20 cellular contexts compared by ENCODE assay signal in genomic region chr2:232418056-232418455, GRCh38. TPM values are rescaled to one million over a fixed set of nuclear protein-coding genes. Genes with fewer than 3 reads are reported as not detected.
DNase-seq lines count a peak whose midpoint lies in the region; ATAC-seq and TF ChIP-seq lines count a peak whose summit lies in the region.
"Had no signal": no experiment of that assay in that cellular context is flagged by ENCODE, and none has a peak within 500 bp of the region (broad histone marks: within the 10 kb centered on the region; RNA-seq: fewer than 3 reads in every experiment).

No MANE protein-coding gene starts in this region.

- no peak overlapping the region for H3K27ac ChIP-seq in osteoblast (ENCODE audit: low read depth, low read length)
- H3K27ac ChIP-seq: HL-60, upper lobe of left lung had no signal

- H3K27me3 ChIP-seq in iPS-15b (ENCODE audit: control insufficient read depth, insufficient read depth, low read length) (peaks cover 11% of the 10 kb centered on the region), osteoblast (ENCODE audit: insufficient read depth, low read length) (peaks cover 64% of the 10 kb centered on the region)

- H3K4me3 ChIP-seq in iPS-15b (ENCODE audit: low read depth, low read length) (peak overlapping the region; percentile 72), osteoblast (ENCODE audit: insufficient read depth, low read length) (no peak overlapping the region)

- H3K4me1 ChIP-seq in iPS-15b (ENCODE audit: control insufficient read depth, insufficient read depth, low read length) (peaks cover 13% of the 10 kb centered on the region), osteoblast (ENCODE audit: insufficient read depth, low read length) (no peaks in the 10 kb centered on the region)

- H3K9me3 ChIP-seq in iPS-15b (ENCODE audit: control insufficient read depth, insufficient read depth, low read length): no peaks in the 10 kb centered on the region
- no peaks in the 10 kb centered on the region for H3K9me3 ChIP-seq in osteoblast (ENCODE audit: low read depth, low read length)

- H3K79me2 ChIP-seq in osteoblast (ENCODE audit: insufficient read depth, low read length): no peaks in the 10 kb centered on the region

- H3K36me3 Mint-ChIP-seq in T-cell: no peaks in the 10 kb centered on the region

- H3K9ac ChIP-seq in iPS-15b (ENCODE audit: low read depth, low read length): peak overlapping the region; percentile 97

- H2AFZ ChIP-seq in osteoblast (ENCODE audit: low read length): no peak overlapping the region

- H3K27me3 Mint-ChIP-seq in T-cell: peaks cover 28 to 66% of the 10 kb centered on the region in 2 donors

- peaks cover 51% of the 10 kb centered on the region for H3K36me3 ChIP-seq in iPS-15b (ENCODE audit: control insufficient read depth, insufficient read depth, low read length)
- no peaks in the 10 kb centered on the region for H3K36me3 ChIP-seq in osteoblast (ENCODE audit: insufficient read depth, low read length)
- H3K36me3 ChIP-seq: HAP-1, upper lobe of left lung had no signal

- H3K4me3 Mint-ChIP-seq in T-cell: peak overlapping the region; percentile 23 to 72 (median 42)

- no peak for TF ChIP-seq CTCF in osteoblast (IDR thresholded peaks at IDR 0.05; ENCODE audit: extremely low read depth, low read depth, low read length)

- H4K20me1 ChIP-seq in osteoblast (ENCODE audit: insufficient read depth, low read length): no peaks in the 10 kb centered on the region

- H3K9me3 Mint-ChIP-seq in T-cell: peaks cover 0 to 4% (median 0%) of the 10 kb centered on the region in 3 donors

- H3K4me2 ChIP-seq in osteoblast (ENCODE audit: insufficient read depth, low read length): no peak overlapping the region

- no peak overlapping the region for H3K27ac Mint-ChIP-seq in T-cell

- no peak for ATAC-seq in T-cell (replicated peaks in 1 of 4)

- CTCF ChIA-PET in T-cell (lab: Charles Lee): interaction anchor here in 1 of 2 donors (0.7 kb wide), 1 partner anchor 9 kb away, joined by 3 read pairs; no protein-coding TSS in a partner anchor

- H3K4me1 Mint-ChIP-seq in T-cell: peaks cover 10 to 26% (median 17%) of the 10 kb centered on the region in 3 donors

- DNase-seq in GM03348 (ENCODE audit: low spot score): peak; percentile 7
- DNase-seq in T-cell: no peak
- peak; percentile 69 for DNase-seq in osteoblast (ENCODE audit: insufficient read length, low spot score, missing footprints)
- DNase-seq in putamen (ENCODE audit: low spot score): no peak
- no peak for DNase-seq in NCI-H748 (lab: John Stamatoyannopoulos, UW; ENCODE audit: unreplicated experiment)
- DNase-seq in NCI-H82 treated with DMSO at 0.1 percent for 48 hours (lab: John Stamatoyannopoulos, UW; ENCODE audit: unreplicated experiment): no peak
- no peak for DNase-seq in NCI-H2029 (lab: John Stamatoyannopoulos, UW)
- DNase-seq: activated effector memory CD4-positive, alpha-beta T cell treated with Interleukin-2 at 50 U/mL for 16 hours; aorta; cerebellar nuclear complex; effector memory CD4-positive, alpha-beta T cell; KG1; NCI-H1092; stimulated activated naive CD4-positive, alpha-beta T cell had no signal

- POLR2A ChIA-PET in T-cell (lab: Charles Lee): no interaction called here

RNA-seq across cellular contexts. Expression of gene ALPG, which starts 11.4 kb away (rescaled TPM):
- total RNA-seq in T-cell (under 1 TPM in 1 of 5 donors, not detected in 4; 0.15 TPM), osteoblast (not detected in 2 replicates)
- total RNA-seq: aorta, lower leg skin, renal cortical epithelial cell had no signal

RNA-seq across cellular contexts. Expression of gene ALPI, which starts 37.9 kb away (rescaled TPM):
- total RNA-seq in T-cell (not detected), osteoblast (not detected in 2 replicates)
- total RNA-seq: aorta, lower leg skin, renal cortical epithelial cell, upper lobe of left lung had no signal

RNA-seq across cellular contexts. Expression of gene ALPP, which starts 39.5 kb away (rescaled TPM):
- total RNA-seq in T-cell (under 1 TPM in 1 of 5 donors, not detected in 4; 0.16 TPM), osteoblast (not detected in 2 replicates)
- total RNA-seq: aorta, lower leg skin, renal cortical epithelial cell had no signal

Comparison
In these comparisons a context has a peak if more than half of its experiments do, and no peak if none do; other contexts are left out.
1. DNase-seq: peak in GM03348 (single experiment) and osteoblast (single experiment); none in T-cell (0 of 34), putamen (single experiment), NCI-H748 (single experiment), NCI-H82 treated with DMSO at 0.1 percent for 48 hours (single experiment) and NCI-H2029 (single experiment).